8 cellular contexts compared by ENCODE assay signal in genomic region chr11:47185305-47186075, GRCh38. TPM values are rescaled to one million over a fixed set of nuclear protein-coding genes. Genes with fewer than 3 reads are reported as not detected.
A peak's percentile ranks its signal among the peaks of the same experiment; 100 is the strongest.
DNase-seq lines count a peak whose midpoint lies in the region; ATAC-seq and TF ChIP-seq lines count a peak whose summit lies in the region.

No MANE protein-coding gene starts in this region.

- TF ChIP-seq CTCF in right atrium auricular region (IDR thresholded peaks at IDR 0.05) (no peak), GM20000 (IDR thresholded peaks at IDR 0.05; ENCODE audit: extremely low read depth, missing control alignments) (no peak)

- H3K27me3 ChIP-seq in right atrium auricular region: no peaks in the 10 kb centered on the region

- H3K27ac ChIP-seq in right atrium auricular region: peak overlapping the region; percentile 93 to 99

- no peak overlapping the region for H3K27ac Mint-ChIP-seq in IgD-negative memory B cell
- no peak overlapping the region for H3K27ac Mint-ChIP-seq in activated naive CD8-positive, alpha-beta T cell treated with anti-CD3 and anti-CD28 coated beads, Interleukin-2, amount 50 U/mL, for 24 hours

- H3K36me3 ChIP-seq in right atrium auricular region: peaks cover 5% of the 10 kb centered on the region

- peaks cover 0 to 79% of the 10 kb centered on the region in 2 donors for H3K4me1 ChIP-seq in right atrium auricular region

- peaks cover 2 to 4% (median 4%) of the 10 kb centered on the region in 3 donors for H3K4me1 Mint-ChIP-seq in IgD-negative memory B cell
- peaks cover 14% of the 10 kb centered on the region for H3K4me1 Mint-ChIP-seq in activated naive CD8-positive, alpha-beta T cell treated with anti-CD3 and anti-CD28 coated beads, Interleukin-2, amount 50 U/mL, for 24 hours

- no peaks in the 10 kb centered on the region for H3K36me3 Mint-ChIP-seq in IgD-negative memory B cell
- peaks cover 1% of the 10 kb centered on the region for H3K36me3 Mint-ChIP-seq in activated naive CD8-positive, alpha-beta T cell treated with anti-CD3 and anti-CD28 coated beads, Interleukin-2, amount 50 U/mL, for 24 hours (ENCODE audit: low read depth)

- no peak for ATAC-seq in activated naive CD8-positive, alpha-beta T cell treated with anti-CD3 and anti-CD28 coated beads, Interleukin-2, amount 50 U/mL, for 24 hours
- ATAC-seq in HG03039 (IDR thresholded peaks at IDR 0.05; ENCODE audit: unreplicated experiment) (no peak), GM21367 (IDR thresholded peaks at IDR 0.05; ENCODE audit: unreplicated experiment) (no peak)

- peak; percentile 90 for DNase-seq in ELF-1 (ENCODE audit: low read depth, low spot score)
- DNase-seq in activated naive CD8-positive, alpha-beta T cell treated with anti-CD3 and anti-CD28 coated beads, Interleukin-2, amount 50 U/mL, for 24 hours: peak; percentile 16
- no peak for DNase-seq in right atrium auricular region (ENCODE audit: low spot score)
- peak; percentile 74 for DNase-seq in retina
- no peak for DNase-seq in GM20000 (ENCODE audit: low spot score)

- peak overlapping the region; percentile 70 for H3K4me3 ChIP-seq in right atrium auricular region

- no peaks in the 10 kb centered on the region for H3K9me3 Mint-ChIP-seq in IgD-negative memory B cell
- no peaks in the 10 kb centered on the region for H3K9me3 Mint-ChIP-seq in activated naive CD8-positive, alpha-beta T cell treated with anti-CD3 and anti-CD28 coated beads, Interleukin-2, amount 50 U/mL, for 24 hours

- H3K9me3 ChIP-seq in right atrium auricular region: no peaks in the 10 kb centered on the region

- peak overlapping the region in 3 of 4 donors; percentile 58 to 72 (median 60) for H3K4me3 Mint-ChIP-seq in IgD-negative memory B cell
- H3K4me3 Mint-ChIP-seq in activated naive CD8-positive, alpha-beta T cell treated with anti-CD3 and anti-CD28 coated beads, Interleukin-2, amount 50 U/mL, for 24 hours: peak overlapping the region; percentile 70

- H3K27me3 Mint-ChIP-seq in IgD-negative memory B cell: peaks cover 24% of the 10 kb centered on the region
- peaks cover 36% of the 10 kb centered on the region for H3K27me3 Mint-ChIP-seq in activated naive CD8-positive, alpha-beta T cell treated with anti-CD3 and anti-CD28 coated beads, Interleukin-2, amount 50 U/mL, for 24 hours

RNA-seq across cellular contexts. Expression of gene PACSIN3, which starts 0.7 kb away (rescaled TPM):
- polyA plus RNA-seq in IgD-negative memory B cell: not detected
- total RNA-seq in right atrium auricular region: 100 to 1,000 TPM; 107 to 186 TPM

RNA-seq across cellular contexts. Expression of gene ARFGAP2, which starts 8.8 kb away (rescaled TPM):
- polyA plus RNA-seq in IgD-negative memory B cell: 98.6 TPM
- 10 to 100 TPM; 75.1 to 78.0 TPM for total RNA-seq in right atrium auricular region

RNA-seq across cellular contexts. Expression of gene DDB2, which starts 29.3 kb away (rescaled TPM):
- polyA plus RNA-seq in IgD-negative memory B cell: 30.6 TPM
- total RNA-seq in right atrium auricular region: 10 to 100 TPM in 1 of 2 donors, 1 to 10 TPM in 1; 8.8 to 12.0 TPM

Comparison
In these comparisons a context has a peak if more than half of its experiments do, and no peak if none do; other contexts are left out.
1. DNase-seq: peak in ELF-1 (single experiment), activated naive CD8-positive, alpha-beta T cell treated with anti-CD3 and anti-CD28 coated beads, Interleukin-2, amount 50 U/mL, for 24 hours (single experiment) and retina (single experiment); none in right atrium auricular region (single experiment) and GM20000 (single experiment).